Comparison of ENCODE assay signal across 13 cellular contexts in the genomic region with DNA sequence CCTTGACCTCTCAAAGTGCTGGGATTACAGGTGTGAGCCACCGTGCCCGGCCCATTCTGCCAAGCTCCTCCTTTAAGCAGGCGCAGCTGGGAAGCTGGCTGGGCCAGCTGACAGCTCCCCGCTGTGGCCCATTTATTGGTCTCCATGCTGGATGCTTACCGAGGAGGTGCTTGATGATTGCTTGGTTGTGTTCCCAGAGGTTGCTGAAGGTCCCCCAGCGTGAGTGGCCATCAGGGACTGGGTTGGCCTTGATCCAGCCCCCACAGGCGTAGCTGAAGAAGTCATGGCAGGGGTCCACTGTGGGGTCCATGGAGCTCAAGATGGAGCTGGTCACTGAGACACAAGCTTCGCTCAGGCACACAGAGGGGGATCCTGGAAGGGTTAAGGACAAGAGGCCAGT.
"Had no signal": no experiment of that assay in that cellular context is flagged by ENCODE, and none has a peak within 500 bp of the region (broad histone marks: within the 10 kb centered on the region; RNA-seq: fewer than 3 reads in every experiment).

No MANE protein-coding gene starts in this region.

- H3K79me2 ChIP-seq: parathyroid adenoma had no signal

- H3K27me3 Mint-ChIP-seq: naive thymus-derived CD4-positive, alpha-beta T cell had no signal

- H3K9me3 Mint-ChIP-seq: naive thymus-derived CD4-positive, alpha-beta T cell had no signal

- ATAC-seq: left lung; mucosa of descending colon; naive thymus-derived CD4-positive, alpha-beta T cell; SK-N-SH treated with all-trans-retinoic acid at 6 μM for 48 hours had no signal

- DNase-seq: activated CD8-positive, alpha-beta memory T cell treated with anti-CD3 and anti-CD28 coated beads for 24 hours; dorsolateral prefrontal cortex; hippocampal formation; left lung; naive thymus-derived CD4-positive, alpha-beta T cell; stimulated activated naive CD4-positive, alpha-beta T cell; transverse colon; WERI-Rb-1 had no signal

- H2AFZ ChIP-seq: parathyroid adenoma had no signal

- H3K4me3 Mint-ChIP-seq: naive thymus-derived CD4-positive, alpha-beta T cell had no signal

- H3K4me3 ChIP-seq: cardiac muscle cell, dorsolateral prefrontal cortex, left lung, mucosa of descending colon, transverse colon, vagina had no signal

- H3K9me3 ChIP-seq: left lung, mucosa of descending colon, transverse colon, vagina had no signal

- H3K27me3 ChIP-seq: cardiac muscle cell, dorsolateral prefrontal cortex, left lung, transverse colon, vagina had no signal

- H3K27ac ChIP-seq: cardiac muscle cell, left lung, parathyroid adenoma, transverse colon, vagina, WERI-Rb-1 had no signal
